7 cellular contexts compared by ENCODE assay signal in the genomic region with DNA sequence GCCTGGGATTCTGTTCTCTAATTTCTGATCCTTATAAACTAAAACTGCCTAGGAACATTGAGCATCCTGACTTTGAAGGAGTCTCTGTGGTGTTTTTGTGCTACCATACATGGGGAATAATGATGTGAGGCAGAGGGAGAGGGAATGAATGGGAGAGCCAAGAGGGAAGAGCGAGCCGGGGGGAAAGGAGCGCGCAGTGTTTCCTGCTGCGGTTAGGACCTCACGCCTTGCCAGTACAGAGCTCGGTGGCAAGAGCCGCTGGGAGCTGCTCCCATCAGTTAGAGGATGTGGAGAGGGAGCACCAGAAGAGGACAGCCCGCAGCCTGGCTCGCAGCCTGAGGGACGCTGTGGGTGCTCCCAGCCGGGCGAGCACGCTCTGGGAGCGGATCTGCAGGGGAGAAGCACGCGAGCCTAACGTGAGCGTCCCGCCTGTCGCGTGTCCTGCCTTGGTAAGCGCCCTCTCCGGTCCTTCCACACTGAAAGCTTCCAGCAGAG.
DNase-seq lines count a peak whose midpoint lies in the region; ATAC-seq and TF ChIP-seq lines count a peak whose summit lies in the region.

No MANE protein-coding gene starts in this region.

- H3K36me3 Mint-ChIP-seq in endothelial cell (ENCODE audit: low read depth, unreplicated experiment) = peaks cover 8% of the 10 kb centered on the region

- H3K4me1 Mint-ChIP-seq in endothelial cell (ENCODE audit: unreplicated experiment) = peaks cover 28% of the 10 kb centered on the region

- ATAC-seq in GM18498 (IDR thresholded peaks at IDR 0.05; ENCODE audit: unreplicated experiment) (peak; percentile 14), HG02642 (IDR thresholded peaks at IDR 0.05; ENCODE audit: poor library complexity, unreplicated experiment) (peak; percentile 8)

- no peaks in the 10 kb centered on the region for H3K9me3 Mint-ChIP-seq in endothelial cell (ENCODE audit: unreplicated experiment)

- H3K4me3 Mint-ChIP-seq in endothelial cell (ENCODE audit: unreplicated experiment) = peak overlapping the region; percentile 33

- no peak for TF ChIP-seq CTCF in Peyer's patch (IDR thresholded peaks at IDR 0.05)
- no peak for TF ChIP-seq CTCF in endothelial cell (IDR thresholded peaks at IDR 0.05; ENCODE audit: unreplicated experiment)

- peak overlapping the region; percentile 80 for H3K27ac Mint-ChIP-seq in endothelial cell (ENCODE audit: unreplicated experiment)

- H3K27me3 Mint-ChIP-seq in endothelial cell (ENCODE audit: unreplicated experiment) = peaks cover 10% of the 10 kb centered on the region

- DNase-seq in Peyer's patch = peak; percentile 38 to 65 (median 48)
- DNase-seq in endothelial cell (ENCODE audit: low spot score) = peak; percentile 25
- peak; percentile 45 for DNase-seq in myocyte (ENCODE audit: low read depth)
- DNase-seq in NCI-H2107 treated with DMSO at 0.1 percent for 48 hours (lab: John Stamatoyannopoulos, UW; ENCODE audit: unreplicated experiment) = no peak
- no peak for DNase-seq in NCI-H187 treated with DMSO at 0.1 percent for 48 hours (lab: John Stamatoyannopoulos, UW)

- no peaks in the 10 kb centered on the region for H3K9me3 ChIP-seq in Peyer's patch

- peaks cover 0 to 26% (median 12%) of the 10 kb centered on the region in 4 donors for H3K4me1 ChIP-seq in Peyer's patch

- TF ChIP-seq POLR2A in Peyer's patch (IDR thresholded peaks at IDR 0.05) = no peak

- peak overlapping the region; percentile 65 to 77 (median 70) for H3K27ac ChIP-seq in Peyer's patch

- H3K4me3 ChIP-seq in Peyer's patch = peak overlapping the region; percentile 3 to 44 (median 39)

- H3K36me3 ChIP-seq in Peyer's patch = no peaks in the 10 kb centered on the region

- H3K27me3 ChIP-seq in Peyer's patch = no peaks in the 10 kb centered on the region

Comparison
In these comparisons a context has a peak if more than half of its experiments do, and no peak if none do; other contexts are left out.
1. DNase-seq: peak in Peyer's patch (3 of 3), endothelial cell (single experiment) and myocyte (single experiment); none in NCI-H2107 treated with DMSO at 0.1 percent for 48 hours (single experiment) and NCI-H187 treated with DMSO at 0.1 percent for 48 hours (single experiment).